Comparison of ENCODE assay signal across 8 cellular contexts in genomic region chrX:150898343-150899190, GRCh38. TPM values are rescaled to one million over a fixed set of nuclear protein-coding genes. Genes with fewer than 3 reads are reported as not detected.
DNase-seq lines count a peak whose midpoint lies in the region; ATAC-seq and TF ChIP-seq lines count a peak whose summit lies in the region.

CD99L2 (minus strand) TSS chrX:150898668; CDS start chrX:150898588, 80 bp downstream.

- H3K27me3 Mint-ChIP-seq in Caco-2 (ENCODE audit: insufficient read depth, unreplicated experiment) (peaks cover 6% of the 10 kb centered on the region), endodermal cell (ENCODE audit: insufficient read depth) (no peaks in the 10 kb centered on the region)

- peak; percentile 85 to 89 for DNase-seq in Caco-2
- peak in 74 of 76 experiments; percentile 9 to 87 (median 74) for DNase-seq in HUDEP-2 (lab: John Stamatoyannopoulos, UW; ENCODE audit: unreplicated experiment in 76 of 76)
- peak; percentile 56 for DNase-seq in NT2/D1 (ENCODE audit: low read depth, low spot score)
- peak; percentile 62 for DNase-seq in activated CD8-positive, alpha-beta memory T cell treated with anti-CD3 and anti-CD28 coated beads, Interleukin-2, amount 50 U/mL, for 24 hours (ENCODE audit: extremely low read depth)
- DNase-seq in endodermal cell = peak; percentile 97
- peak; percentile 82 for DNase-seq in stimulated activated CD8-positive, alpha-beta memory T cell treated with anti-CD3 and anti-CD28 coated beads, Interleukin-15, amount 100 ng/mL, for 1 hour (ENCODE audit: low read depth)

- H3K4me1 Mint-ChIP-seq in Caco-2 (ENCODE audit: low read depth, unreplicated experiment) (no peaks in the 10 kb centered on the region), endodermal cell (peaks cover 33% of the 10 kb centered on the region)

- H3K27ac ChIP-seq in endodermal cell (ENCODE audit: low read depth, low read length) (peak within 1 kb of the TSS; percentile 44), mesodermal cell (ENCODE audit: low read depth, low read length, severe bottlenecking) (peak within 1 kb of the TSS; percentile 62)

- H3K36me3 ChIP-seq in Caco-2 (ENCODE audit: control insufficient read depth, insufficient read depth, low read length) (no peaks in the 10 kb centered on the region), NT2/D1 (ENCODE audit: insufficient read depth, insufficient read length, low read length) (no peaks in the 10 kb centered on the region), endodermal cell (ENCODE audit: control insufficient read depth, insufficient read depth, low read length) (no peaks in the 10 kb centered on the region), mesodermal cell (ENCODE audit: control insufficient read depth, insufficient read depth, low read length) (no peaks in the 10 kb centered on the region)

- TF ChIP-seq CTCF in Caco-2 (IDR thresholded peaks at IDR 0.05; ENCODE audit: insufficient read depth in 1 of 2, low read depth in 1 of 2, low read length in 1 of 2, severe bottlenecking in 1 of 2, unreplicated experiment in 1 of 2) = no peak
- no peak for TF ChIP-seq CTCF in endodermal cell (conservative IDR thresholded peaks at IDR 0.05)

- intact Hi-C loops in Caco-2 (cut with micrococcal nuclease; ENCODE audit: unreplicated experiment) = loop anchor here (1.0 to 2.0 kb wide), 2 partner anchors 68 to 84 kb away; partner anchors contain the start of gene HMGB3

- CTCF ChIA-PET in Caco-2 (lab: Charles Lee) = no interaction called here

- H3K4me3 Mint-ChIP-seq in Caco-2 (ENCODE audit: unreplicated experiment) (peak within 1 kb of the TSS; percentile 73), endodermal cell (peak within 1 kb of the TSS; percentile 76)

- H3K27ac Mint-ChIP-seq in Caco-2 (ENCODE audit: unreplicated experiment) = no peak within 1 kb of the TSS
- H3K27ac Mint-ChIP-seq in endodermal cell = peak within 1 kb of the TSS; percentile 98

- peak within 1 kb of the TSS; percentile 62 for H3K4me3 ChIP-seq in Caco-2 (ENCODE audit: low read depth, low read length)
- peak within 1 kb of the TSS; percentile 47 for H3K4me3 ChIP-seq in NT2/D1 (ENCODE audit: insufficient read length, low read depth)
- H3K4me3 ChIP-seq in endodermal cell (ENCODE audit: low read length) = peak within 1 kb of the TSS; percentile 82
- peak within 1 kb of the TSS; percentile 56 for H3K4me3 ChIP-seq in mesodermal cell (ENCODE audit: extremely low read depth, insufficient read depth, low read length, poor library complexity, severe bottlenecking)

- H3K36me3 Mint-ChIP-seq in Caco-2 (ENCODE audit: insufficient read depth, unreplicated experiment) = no peaks in the 10 kb centered on the region
- H3K36me3 Mint-ChIP-seq in endodermal cell (ENCODE audit: low read depth) = peaks cover 4% of the 10 kb centered on the region

- POLR2A ChIA-PET in Caco-2 (lab: Charles Lee) = no interaction called here

- BruUV-seq in Caco-2 (replicated peaks; lab: Mats Ljungman, UMichigan) = no TSS peak

- H3K9me3 ChIP-seq in Caco-2 (no peaks in the 10 kb centered on the region), NT2/D1 (ENCODE audit: insufficient read depth, low read length) (no peaks in the 10 kb centered on the region), endodermal cell (ENCODE audit: control insufficient read depth, low read length) (no peaks in the 10 kb centered on the region), mesodermal cell (ENCODE audit: control insufficient read depth, low read length) (no peaks in the 10 kb centered on the region)

- H3K9ac ChIP-seq in NT2/D1 (ENCODE audit: insufficient read length, low read depth) (peak within 1 kb of the TSS; percentile 83), endodermal cell (ENCODE audit: extremely low read depth, low read length, poor library complexity, severe bottlenecking) (peak within 1 kb of the TSS; percentile 64)

- peak; percentile 90 for ATAC-seq in GM21381 (IDR thresholded peaks at IDR 0.05; ENCODE audit: unreplicated experiment)

- WGBS in endodermal cell (ENCODE audit: insufficient coverage in 1 of 2, insufficient read length in 1 of 2), 2 experiments = 0% methylated on average over 1 to 84 of the region's 95 CpGs
- WGBS in mesodermal cell (ENCODE audit: insufficient coverage in 2 of 2), 2 experiments = 1% methylated on average over 22 to 28 of the region's 95 CpGs

- H3K4me1 ChIP-seq in Caco-2 (no peaks in the 10 kb centered on the region), NT2/D1 (ENCODE audit: insufficient read depth, insufficient read length) (no peaks in the 10 kb centered on the region), endodermal cell (ENCODE audit: control insufficient read depth, insufficient read depth, low read length) (peaks cover 6% of the 10 kb centered on the region), mesodermal cell (ENCODE audit: control insufficient read depth, insufficient read depth, low read length, poor library complexity, severe bottlenecking) (peaks cover 6% of the 10 kb centered on the region)

- H3K9me3 Mint-ChIP-seq in Caco-2 (ENCODE audit: unreplicated experiment) (no peaks in the 10 kb centered on the region), endodermal cell (peaks cover 2% of the 10 kb centered on the region)

- no peaks in the 10 kb centered on the region for H3K27me3 ChIP-seq in Caco-2 (replicated peaks; ENCODE audit: control insufficient read depth, insufficient read depth, low read length)
- H3K27me3 ChIP-seq in NT2/D1 (ENCODE audit: insufficient read depth, insufficient read length) = no peaks in the 10 kb centered on the region
- H3K27me3 ChIP-seq in endodermal cell (ENCODE audit: control insufficient read depth, insufficient read depth, low read length, poor library complexity, severe bottlenecking) = no peaks in the 10 kb centered on the region

RNA-seq across cellular contexts. Expression of gene CD99L2, which starts in this region (rescaled TPM):
- total RNA-seq in Caco-2 (2022) (8.6 and 9.3 TPM in 2 replicates), endodermal cell (10 to 100 TPM; 11.3 to 18.7 TPM)
- 39.8 TPM for polyA plus RNA-seq in endodermal cell (2013, experiment 1 of 2)
- polyA plus RNA-seq in endodermal cell (2013, experiment 2 of 2) = 34.4 TPM
- polyA plus RNA-seq in mesodermal cell (2013, experiment 1 of 2) = 31.2 TPM
- polyA plus RNA-seq in mesodermal cell (2013, experiment 2 of 2) = 26.6 TPM

Comparison
In these comparisons a context has a peak if more than half of its experiments do, and no peak if none do; other contexts are left out.
1. Peak in every context shown above with its lines: DNase-seq, ATAC-seq, H3K4me3 ChIP-seq and H3K27ac ChIP-seq.